In genomic region chr6:73264446-73264845, GRCh38 we compare ENCODE assay signal across 1 cellular context.
TF ChIP-seq lines count a peak whose summit lies in the region.

No MANE protein-coding gene starts in this region.

TF ChIP-seq in IMR-90, 13 proteins besides CTCF, POLR2A, EP300 and RAD21 (continued from another document):
- no peak for TF ChIP-seq ELK1 (IDR thresholded peaks at IDR 0.05; ENCODE audit: borderline replicate concordance, low read depth, low read length)
- TF ChIP-seq RFX5 (IDR thresholded peaks at IDR 0.05; ENCODE audit: low read depth, low read length), result no peak
- no peak for TF ChIP-seq CHD1 (IDR thresholded peaks at IDR 0.05; ENCODE audit: low read depth, low read length)
- TF ChIP-seq BHLHE40 (IDR thresholded peaks at IDR 0.05; ENCODE audit: low read depth, low read length), result no peak
- no peak for TF ChIP-seq MXI1 (IDR thresholded peaks at IDR 0.05; ENCODE audit: borderline replicate concordance, low read depth, low read length)
- TF ChIP-seq SMC3 (IDR thresholded peaks at IDR 0.05; ENCODE audit: low read depth, low read length), result no peak
- no peak for TF ChIP-seq FOS (IDR thresholded peaks at IDR 0.05; ENCODE audit: low read depth, low read length)
- TF ChIP-seq CEBPB (IDR thresholded peaks at IDR 0.05; ENCODE audit: low read depth, low read length), result no peak
